1 cellular context compared by ENCODE assay signal in the genomic region with DNA sequence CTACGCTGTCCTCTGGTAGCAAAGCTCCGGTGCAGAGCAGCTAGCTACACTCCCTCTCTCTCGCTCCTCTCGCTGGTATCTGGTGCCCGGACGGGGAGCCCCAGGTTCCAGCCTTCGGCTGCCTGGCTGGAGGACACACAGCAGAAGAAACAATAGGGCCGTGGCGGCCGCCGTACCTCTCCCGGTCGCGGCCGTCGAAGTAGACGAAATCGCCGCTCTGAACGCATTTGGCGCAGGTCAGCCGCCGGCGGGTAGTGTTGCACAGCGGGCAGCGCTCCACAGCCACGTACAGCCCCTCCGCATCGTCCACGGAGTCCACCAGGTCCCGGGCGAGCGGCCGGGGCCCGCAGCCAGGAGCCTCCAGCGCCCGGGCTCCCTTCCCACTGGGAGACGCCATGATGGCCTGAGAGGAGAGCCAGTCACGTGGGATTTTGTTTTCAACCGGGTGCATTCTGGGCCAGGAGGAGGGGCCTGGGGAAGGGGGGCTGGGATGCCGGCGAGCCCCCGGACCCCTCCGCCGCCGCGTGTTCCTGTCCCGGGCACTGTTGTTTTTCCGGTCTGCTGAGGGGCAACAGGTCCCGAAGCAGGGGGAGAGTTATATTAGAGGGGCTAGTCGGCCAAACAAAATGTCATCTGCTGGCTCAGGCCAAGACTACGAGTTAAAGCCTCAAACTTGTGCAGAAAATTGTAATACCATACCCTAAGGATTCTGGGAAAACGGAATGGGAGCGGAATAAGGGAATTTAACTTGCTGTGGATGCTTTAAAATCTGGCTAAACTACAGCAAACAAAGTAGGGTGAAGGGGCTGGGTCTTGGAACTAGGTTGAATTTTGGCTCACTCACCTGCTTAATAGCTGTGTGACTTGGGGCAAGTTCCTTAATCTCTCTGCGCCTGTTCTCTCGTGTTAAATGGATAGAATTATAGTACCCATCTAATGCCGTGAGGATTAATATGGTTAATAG.
TF ChIP-seq lines count a peak whose summit lies in the region.

A gene with protein sequence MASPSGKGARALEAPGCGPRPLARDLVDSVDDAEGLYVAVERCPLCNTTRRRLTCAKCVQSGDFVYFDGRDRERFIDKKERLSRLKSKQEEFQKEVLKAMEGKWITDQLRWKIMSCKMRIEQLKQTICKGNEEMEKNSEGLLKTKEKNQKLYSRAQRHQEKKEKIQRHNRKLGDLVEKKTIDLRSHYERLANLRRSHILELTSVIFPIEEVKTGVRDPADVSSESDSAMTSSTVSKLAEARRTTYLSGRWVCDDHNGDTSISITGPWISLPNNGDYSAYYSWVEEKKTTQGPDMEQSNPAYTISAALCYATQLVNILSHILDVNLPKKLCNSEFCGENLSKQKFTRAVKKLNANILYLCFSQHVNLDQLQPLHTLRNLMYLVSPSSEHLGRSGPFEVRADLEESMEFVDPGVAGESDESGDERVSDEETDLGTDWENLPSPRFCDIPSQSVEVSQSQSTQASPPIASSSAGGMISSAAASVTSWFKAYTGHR (minus strand): TSS at position 405 of the 964 bp plus-strand sequence. CDS start 8 bp downstream, at position 397.

TF ChIP-seq in HepG2, 621 proteins besides CTCF, POLR2A, EP300 and RAD21 (continued from another document and continues in another):
- TF ChIP-seq TAF15 (IDR thresholded peaks at IDR 0.05; ENCODE audit: low read depth, low read length, poor library complexity, severe bottlenecking) (no peak), ZNF292 (CRISPR knock-in tag; IDR thresholded peaks at IDR 0.05; ENCODE audit: borderline replicate concordance, low read depth) (no peak), CBX2 (IDR thresholded peaks at IDR 0.05; ENCODE audit: low read depth, low read length) (no peak), CBX2 (CRISPR knock-in tag; IDR thresholded peaks at IDR 0.05; ENCODE audit: low read depth) (no peak), SIN3A (IDR thresholded peaks at IDR 0.05; ENCODE audit: borderline replicate concordance, low read depth, low read length) (peak; percentile 95), CHCHD3 (CRISPR knock-in tag; IDR thresholded peaks at IDR 0.05) (no peak), SMARCC2 (IDR thresholded peaks at IDR 0.05) (no peak), STAG1 (CRISPR knock-in tag; IDR thresholded peaks at IDR 0.05) (no peak), ZNF782 (CRISPR knock-in tag; IDR thresholded peaks at IDR 0.05; ENCODE audit: borderline replicate concordance) (no peak), SMYD3 (CRISPR knock-in tag; IDR thresholded peaks at IDR 0.05) (peak; percentile 82), PLRG1 (conservative IDR thresholded peaks at IDR 0.05) (no peak), MATR3 (CRISPR knock-in tag; IDR thresholded peaks at IDR 0.05) (no peak), ZNF383 (CRISPR knock-in tag; IDR thresholded peaks at IDR 0.05; ENCODE audit: borderline replicate concordance) (0 out of 2 replicates have a peak, but pooled peaks have one; percentile 58), ZNF468 (CRISPR knock-in tag; IDR thresholded peaks at IDR 0.05) (no peak), BCL6 (CRISPR knock-in tag; IDR thresholded peaks at IDR 0.05) (no peak), ZNF558 (CRISPR knock-in tag; IDR thresholded peaks at IDR 0.05; ENCODE audit: borderline replicate concordance) (peak; percentile 46; the same call in 1 of the 2 replicates), CCAR2 (optimal IDR thresholded peaks at IDR 0.05; ENCODE audit: low read depth, low read length) (no peak), ZNF260 (CRISPR knock-in tag; IDR thresholded peaks at IDR 0.05; ENCODE audit: borderline replicate concordance, low read depth) (no peak), RORA (CRISPR knock-in tag; IDR thresholded peaks at IDR 0.05) (no peak), DR1 (CRISPR knock-in tag; IDR thresholded peaks at IDR 0.05) (peak; percentile 66; the same call in 1 of the 2 replicates), ZBTB42 (CRISPR knock-in tag; IDR thresholded peaks at IDR 0.05) (no peak), ZNF251 (CRISPR knock-in tag; IDR thresholded peaks at IDR 0.05) (no peak), DPF2 (CRISPR knock-in tag; IDR thresholded peaks at IDR 0.05; ENCODE audit: borderline replicate concordance, low read depth) (no peak), TCF7 (IDR thresholded peaks at IDR 0.05; ENCODE audit: low read depth) (no peak), CBFB (CRISPR knock-in tag; IDR thresholded peaks at IDR 0.05) (peak; percentile 47; the same call in 1 of the 2 replicates), ZNF441 (CRISPR knock-in tag; IDR thresholded peaks at IDR 0.05; ENCODE audit: borderline replicate concordance) (peak; percentile 68; the same call in 1 of the 2 replicates), NR1H2 (CRISPR knock-in tag; IDR thresholded peaks at IDR 0.05; ENCODE audit: borderline replicate concordance, low read depth) (no peak), ZFX (CRISPR knock-in tag; IDR thresholded peaks at IDR 0.05; ENCODE audit: low read depth) (peak; percentile 97), KMT2A (CRISPR knock-in tag; IDR thresholded peaks at IDR 0.05) (peak; percentile 80; the same call in 1 of the 2 replicates), ZNF777 (CRISPR knock-in tag; IDR thresholded peaks at IDR 0.05) (peak; percentile 97), WIZ (CRISPR knock-in tag; IDR thresholded peaks at IDR 0.05) (0 out of 2 replicates have a peak, but pooled peaks have one; percentile 38), GATAD2A (CRISPR knock-in tag; IDR thresholded peaks at IDR 0.05) (peak; percentile 60), NRL (CRISPR knock-in tag; IDR thresholded peaks at IDR 0.05; ENCODE audit: borderline replicate concordance) (peak; percentile 96), ZNF678 (CRISPR knock-in tag; IDR thresholded peaks at IDR 0.05) (peak; percentile 61; the same call in 1 of the 2 replicates), RAD51 (IDR thresholded peaks at IDR 0.05; ENCODE audit: borderline replicate concordance) (peak; percentile 69), ZFP1 (CRISPR knock-in tag; IDR thresholded peaks at IDR 0.05) (0 out of 2 replicates have a peak, but pooled peaks have one; percentile 26), FOSL2 (CRISPR knock-in tag; IDR thresholded peaks at IDR 0.05) (no peak; the same call in 1 of the 2 replicates), ZNF431 (CRISPR knock-in tag; IDR thresholded peaks at IDR 0.05; ENCODE audit: borderline replicate concordance, low read depth) (no peak), ELF3 (CRISPR knock-in tag; IDR thresholded peaks at IDR 0.05) (peak; percentile 34; the same call in 1 of the 2 replicates), IRX3 (CRISPR knock-in tag; IDR thresholded peaks at IDR 0.05; ENCODE audit: borderline replicate concordance, low read depth) (peak; percentile 27; the same call in 1 of the 2 replicates), SUZ12 (IDR thresholded peaks at IDR 0.05; ENCODE audit: low read depth, low read length) (peak; percentile 44; the same call in 1 of the 2 replicates), HCFC1 (IDR thresholded peaks at IDR 0.05; ENCODE audit: low read depth, low read length) (peak; percentile 65; the same call in 1 of the 2 replicates), KLF13 (CRISPR knock-in tag; IDR thresholded peaks at IDR 0.05) (no peak), CREM (IDR thresholded peaks at IDR 0.05) (peak; percentile 53; the same call in 1 of the 2 replicates), CREM (CRISPR knock-in tag; IDR thresholded peaks at IDR 0.05) (no peak), HNF4G (IDR thresholded peaks at IDR 0.05; ENCODE audit: borderline replicate concordance, low read depth, low read length) (no peak), HNF4G (CRISPR knock-in tag; IDR thresholded peaks at IDR 0.05; ENCODE audit: borderline replicate concordance, low read depth) (no peak), ZNF547 (CRISPR knock-in tag; IDR thresholded peaks at IDR 0.05) (no peak), SP2 (CRISPR knock-in tag; IDR thresholded peaks at IDR 0.05) (peak; percentile 36; the same call in 1 of the 2 replicates), HDAC2 (CRISPR knock-in tag; IDR thresholded peaks at IDR 0.05) (peak; percentile 85), ZNF121 (CRISPR knock-in tag; IDR thresholded peaks at IDR 0.05) (no peak)
- TF ChIP-seq, protein P1, sequence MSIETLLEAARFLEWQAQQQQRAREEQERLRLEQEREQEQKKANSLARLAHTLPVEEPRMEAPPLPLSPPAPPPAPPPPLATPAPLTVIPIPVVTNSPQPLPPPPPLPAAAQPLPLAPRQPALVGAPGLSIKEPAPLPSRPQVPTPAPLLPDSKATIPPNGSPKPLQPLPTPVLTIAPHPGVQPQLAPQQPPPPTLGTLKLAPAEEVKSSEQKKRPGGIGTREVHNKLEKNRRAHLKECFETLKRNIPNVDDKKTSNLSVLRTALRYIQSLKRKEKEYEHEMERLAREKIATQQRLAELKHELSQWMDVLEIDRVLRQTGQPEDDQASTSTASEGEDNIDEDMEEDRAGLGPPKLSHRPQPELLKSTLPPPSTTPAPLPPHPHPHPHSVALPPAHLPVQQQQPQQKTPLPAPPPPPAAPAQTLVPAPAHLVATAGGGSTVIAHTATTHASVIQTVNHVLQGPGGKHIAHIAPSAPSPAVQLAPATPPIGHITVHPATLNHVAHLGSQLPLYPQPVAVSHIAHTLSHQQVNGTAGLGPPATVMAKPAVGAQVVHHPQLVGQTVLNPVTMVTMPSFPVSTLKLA (IDR thresholded peaks at IDR 0.05) = peak; percentile 51
- TF ChIP-seq, protein P2, sequence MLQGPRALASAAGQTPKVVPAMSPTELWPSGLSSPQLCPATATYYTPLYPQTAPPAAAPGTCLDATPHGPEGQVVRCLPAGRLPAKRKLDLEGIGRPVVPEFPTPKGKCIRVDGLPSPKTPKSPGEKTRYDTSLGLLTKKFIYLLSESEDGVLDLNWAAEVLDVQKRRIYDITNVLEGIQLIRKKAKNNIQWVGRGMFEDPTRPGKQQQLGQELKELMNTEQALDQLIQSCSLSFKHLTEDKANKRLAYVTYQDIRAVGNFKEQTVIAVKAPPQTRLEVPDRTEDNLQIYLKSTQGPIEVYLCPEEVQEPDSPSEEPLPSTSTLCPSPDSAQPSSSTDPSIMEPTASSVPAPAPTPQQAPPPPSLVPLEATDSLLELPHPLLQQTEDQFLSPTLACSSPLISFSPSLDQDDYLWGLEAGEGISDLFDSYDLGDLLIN (CRISPR knock-in tag; IDR thresholded peaks at IDR 0.05; ENCODE audit: borderline replicate concordance) = no peak
- TF ChIP-seq, protein P3, sequence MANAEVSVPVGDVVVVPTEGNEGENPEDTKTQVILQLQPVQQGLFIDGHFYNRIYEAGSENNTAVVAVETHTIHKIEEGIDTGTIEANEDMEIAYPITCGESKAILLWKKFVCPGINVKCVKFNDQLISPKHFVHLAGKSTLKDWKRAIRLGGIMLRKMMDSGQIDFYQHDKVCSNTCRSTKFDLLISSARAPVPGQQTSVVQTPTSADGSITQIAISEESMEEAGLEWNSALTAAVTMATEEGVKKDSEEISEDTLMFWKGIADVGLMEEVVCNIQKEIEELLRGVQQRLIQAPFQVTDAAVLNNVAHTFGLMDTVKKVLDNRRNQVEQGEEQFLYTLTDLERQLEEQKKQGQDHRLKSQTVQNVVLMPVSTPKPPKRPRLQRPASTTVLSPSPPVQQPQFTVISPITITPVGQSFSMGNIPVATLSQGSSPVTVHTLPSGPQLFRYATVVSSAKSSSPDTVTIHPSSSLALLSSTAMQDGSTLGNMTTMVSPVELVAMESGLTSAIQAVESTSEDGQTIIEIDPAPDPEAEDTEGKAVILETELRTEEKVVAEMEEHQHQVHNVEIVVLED (CRISPR knock-in tag; IDR thresholded peaks at IDR 0.05; ENCODE audit: borderline replicate concordance) = peak; percentile 30
- TF ChIP-seq, protein P4, sequence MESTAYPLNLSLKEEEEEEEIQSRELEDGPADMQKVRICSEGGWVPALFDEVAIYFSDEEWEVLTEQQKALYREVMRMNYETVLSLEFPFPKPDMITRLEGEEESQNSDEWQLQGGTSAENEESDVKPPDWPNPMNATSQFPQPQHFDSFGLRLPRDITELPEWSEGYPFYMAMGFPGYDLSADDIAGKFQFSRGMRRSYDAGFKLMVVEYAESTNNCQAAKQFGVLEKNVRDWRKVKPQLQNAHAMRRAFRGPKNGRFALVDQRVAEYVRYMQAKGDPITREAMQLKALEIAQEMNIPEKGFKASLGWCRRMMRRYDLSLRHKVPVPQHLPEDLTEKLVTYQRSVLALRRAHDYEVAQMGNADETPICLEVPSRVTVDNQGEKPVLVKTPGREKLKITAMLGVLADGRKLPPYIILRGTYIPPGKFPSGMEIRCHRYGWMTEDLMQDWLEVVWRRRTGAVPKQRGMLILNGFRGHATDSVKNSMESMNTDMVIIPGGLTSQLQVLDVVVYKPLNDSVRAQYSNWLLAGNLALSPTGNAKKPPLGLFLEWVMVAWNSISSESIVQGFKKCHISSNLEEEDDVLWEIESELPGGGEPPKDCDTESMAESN (CRISPR knock-in tag; conservative IDR thresholded peaks at IDR 0.05) = peak; percentile 64; the same call in 1 of the 2 replicates
- TF ChIP-seq, protein P5, sequence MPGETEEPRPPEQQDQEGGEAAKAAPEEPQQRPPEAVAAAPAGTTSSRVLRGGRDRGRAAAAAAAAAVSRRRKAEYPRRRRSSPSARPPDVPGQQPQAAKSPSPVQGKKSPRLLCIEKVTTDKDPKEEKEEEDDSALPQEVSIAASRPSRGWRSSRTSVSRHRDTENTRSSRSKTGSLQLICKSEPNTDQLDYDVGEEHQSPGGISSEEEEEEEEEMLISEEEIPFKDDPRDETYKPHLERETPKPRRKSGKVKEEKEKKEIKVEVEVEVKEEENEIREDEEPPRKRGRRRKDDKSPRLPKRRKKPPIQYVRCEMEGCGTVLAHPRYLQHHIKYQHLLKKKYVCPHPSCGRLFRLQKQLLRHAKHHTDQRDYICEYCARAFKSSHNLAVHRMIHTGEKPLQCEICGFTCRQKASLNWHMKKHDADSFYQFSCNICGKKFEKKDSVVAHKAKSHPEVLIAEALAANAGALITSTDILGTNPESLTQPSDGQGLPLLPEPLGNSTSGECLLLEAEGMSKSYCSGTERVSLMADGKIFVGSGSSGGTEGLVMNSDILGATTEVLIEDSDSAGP (CRISPR knock-in tag; IDR thresholded peaks at IDR 0.05; ENCODE audit: borderline replicate concordance) = peak; percentile 85; the same call in 1 of the 2 replicates
- TF ChIP-seq, protein P6, sequence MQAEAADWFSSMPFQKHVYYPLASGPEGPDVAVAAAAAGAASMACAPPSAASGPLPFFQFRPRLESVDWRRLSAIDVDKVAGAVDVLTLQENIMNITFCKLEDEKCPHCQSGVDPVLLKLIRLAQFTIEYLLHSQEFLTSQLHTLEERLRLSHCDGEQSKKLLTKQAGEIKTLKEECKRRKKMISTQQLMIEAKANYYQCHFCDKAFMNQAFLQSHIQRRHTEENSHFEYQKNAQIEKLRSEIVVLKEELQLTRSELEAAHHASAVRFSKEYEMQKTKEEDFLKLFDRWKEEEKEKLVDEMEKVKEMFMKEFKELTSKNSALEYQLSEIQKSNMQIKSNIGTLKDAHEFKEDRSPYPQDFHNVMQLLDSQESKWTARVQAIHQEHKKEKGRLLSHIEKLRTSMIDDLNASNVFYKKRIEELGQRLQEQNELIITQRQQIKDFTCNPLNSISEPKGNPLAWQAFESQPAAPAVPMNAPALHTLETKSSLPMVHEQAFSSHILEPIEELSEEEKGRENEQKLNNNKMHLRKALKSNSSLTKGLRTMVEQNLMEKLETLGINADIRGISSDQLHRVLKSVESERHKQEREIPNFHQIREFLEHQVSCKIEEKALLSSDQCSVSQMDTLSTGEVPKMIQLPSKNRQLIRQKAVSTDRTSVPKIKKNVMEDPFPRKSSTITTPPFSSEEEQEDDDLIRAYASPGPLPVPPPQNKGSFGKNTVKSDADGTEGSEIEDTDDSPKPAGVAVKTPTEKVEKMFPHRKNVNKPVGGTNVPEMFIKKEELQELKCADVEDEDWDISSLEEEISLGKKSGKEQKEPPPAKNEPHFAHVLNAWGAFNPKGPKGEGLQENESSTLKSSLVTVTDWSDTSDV (CRISPR knock-in tag; IDR thresholded peaks at IDR 0.05) = 0 out of 2 replicates have a peak, but pooled peaks have one; percentile 61
